In the genomic region with DNA sequence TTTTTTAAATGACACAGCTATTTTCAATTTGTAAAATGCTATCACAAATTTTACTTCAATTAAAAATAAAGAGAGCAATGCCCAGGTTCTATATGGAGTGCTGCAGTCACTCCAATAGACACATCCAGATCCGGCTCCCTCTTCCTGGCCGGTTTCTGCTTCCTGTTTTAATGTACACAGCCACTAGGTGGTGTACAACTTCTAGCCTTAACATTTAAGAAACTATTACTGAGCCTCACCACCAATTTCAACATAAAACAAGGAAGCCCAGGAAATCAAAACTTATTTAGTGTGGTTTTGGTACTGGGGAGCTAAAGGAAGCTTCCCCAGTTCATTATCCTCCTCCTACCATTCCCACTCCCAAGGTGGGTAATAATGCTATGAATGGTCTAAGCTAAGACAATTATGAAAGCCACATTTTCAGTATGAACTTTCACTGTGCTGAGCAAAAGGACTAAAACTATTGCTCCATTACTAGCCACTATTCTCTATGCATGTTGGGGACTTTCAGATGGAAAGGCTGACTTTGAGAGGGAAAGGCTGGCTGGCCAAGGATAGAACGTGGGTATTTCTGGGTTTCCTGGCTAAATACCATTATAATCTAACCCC, we compare ENCODE assay signal across 8 cellular contexts. TPM values are rescaled to one million over a fixed set of nuclear protein-coding genes. Genes with fewer than 3 reads are reported as not detected.
A peak's percentile ranks its signal among the peaks of the same experiment; 100 is the strongest.
DNase-seq lines count a peak whose midpoint lies in the region; ATAC-seq and TF ChIP-seq lines count a peak whose summit lies in the region.

No MANE protein-coding gene starts in this region.

- ATAC-seq in HG03521 (IDR thresholded peaks at IDR 0.05; ENCODE audit: unreplicated experiment) (no peak), GM19328 (IDR thresholded peaks at IDR 0.05; ENCODE audit: unreplicated experiment) (no peak)

- H3K79me2 ChIP-seq in Loucy (ENCODE audit: insufficient read depth, low read length), result no peaks in the 10 kb centered on the region

- peaks cover 18% of the 10 kb centered on the region; the same call in 1 of the 2 replicates for H3K36me3 ChIP-seq in Loucy (ENCODE audit: insufficient read depth, low read length)
- peaks cover 0 to 46% of the 10 kb centered on the region in 2 donors for H3K36me3 ChIP-seq in adrenal gland (replicated peaks in 1 of 2)
- peaks cover 52% of the 10 kb centered on the region for H3K36me3 ChIP-seq in cardiac muscle cell

- no peak for TF ChIP-seq POLR2A in adrenal gland (IDR thresholded peaks at IDR 0.05)

- H3K4me1 Mint-ChIP-seq in progenitor cell of endocrine pancreas (ENCODE audit: low read depth), result peaks cover 4% of the 10 kb centered on the region

- 11 to 19% (median 15%) methylated on average over 3 of the region's 3 CpGs for WGBS in adrenal gland, 4 donors

- peaks cover 3% of the 10 kb centered on the region for H3K9me3 Mint-ChIP-seq in progenitor cell of endocrine pancreas (ENCODE audit: low read depth)

- intact Hi-C loops in adrenal gland (cut with DNase I), result loop anchor here (5.0 to 10.0 kb wide), 3 partner anchors 90 to 223 kb away; no protein-coding TSS in a partner anchor

- no peak overlapping the region for H3K4me3 Mint-ChIP-seq in progenitor cell of endocrine pancreas (ENCODE audit: low read depth)

- H3K4me3 ChIP-seq in Loucy (ENCODE audit: low read length, poor library complexity, severe bottlenecking), result no peak overlapping the region
- no peak overlapping the region for H3K4me3 ChIP-seq in adrenal gland
- H3K4me3 ChIP-seq in cardiac muscle cell, result no peak overlapping the region

- H2AFZ ChIP-seq in Loucy (ENCODE audit: low read length), result peak overlapping the region; percentile 69

- peaks cover 43% of the 10 kb centered on the region for H3K36me3 Mint-ChIP-seq in progenitor cell of endocrine pancreas (ENCODE audit: insufficient read depth)

- TF ChIP-seq CTCF in Loucy (conservative IDR thresholded peaks at IDR 0.05; ENCODE audit: low read length) (peak; percentile 82), adrenal gland (IDR thresholded peaks at IDR 0.05) (peak; percentile 67 to 90 (median 84)), cardiac muscle cell (IDR thresholded peaks at IDR 0.05; ENCODE audit: low read depth, low read length) (peak; percentile 53), progenitor cell of endocrine pancreas (IDR thresholded peaks at IDR 0.05; ENCODE audit: unreplicated experiment) (peak; percentile 79)

- H3K4me1 ChIP-seq in Loucy (ENCODE audit: insufficient read depth, low read length, poor library complexity, severe bottlenecking), result peaks cover 8% of the 10 kb centered on the region
- H3K4me1 ChIP-seq in adrenal gland (replicated peaks in 1 of 2), result peaks cover 16 to 20% of the 10 kb centered on the region in 2 donors
- no peaks in the 10 kb centered on the region for H3K4me1 ChIP-seq in cardiac muscle cell (ENCODE audit: low read depth)

- H3K9me2 ChIP-seq in Loucy (replicated peaks; ENCODE audit: low read depth, low read length), result no peaks in the 10 kb centered on the region

- peak overlapping the region in 4 of 5 donors; percentile 48 to 75 (median 62) for H3K27ac ChIP-seq in adrenal gland
- peak overlapping the region; percentile 62 for H3K27ac ChIP-seq in cardiac muscle cell

- no peak overlapping the region for H3K27ac Mint-ChIP-seq in progenitor cell of endocrine pancreas

- H3K27me3 ChIP-seq in Loucy (ENCODE audit: insufficient read depth, low read length, poor library complexity, severe bottlenecking), result no peaks in the 10 kb centered on the region
- no peaks in the 10 kb centered on the region for H3K27me3 ChIP-seq in adrenal gland
- H3K27me3 ChIP-seq in cardiac muscle cell, result no peaks in the 10 kb centered on the region

- no peaks in the 10 kb centered on the region for H4K20me1 ChIP-seq in Loucy (ENCODE audit: insufficient read depth, low read length, poor library complexity, severe bottlenecking)

- no peaks in the 10 kb centered on the region for H3K27me3 Mint-ChIP-seq in progenitor cell of endocrine pancreas

- DNase-seq in GM03348 (ENCODE audit: low spot score) (peak; percentile 76), RKO (ENCODE audit: low spot score) (peak; percentile 85), adrenal gland (peak in 6 of 7 donors; percentile 55 to 86 (median 64)), cardiac muscle cell (ENCODE audit: low read depth in 1 of 2, low spot score in 1 of 2) (peak; percentile 76 to 88), progenitor cell of endocrine pancreas (ENCODE audit: low spot score, unreplicated experiment) (no peak)

- H3K9ac ChIP-seq in Loucy (ENCODE audit: low read depth, low read length, poor library complexity, severe bottlenecking), result no peak overlapping the region

- no peaks in the 10 kb centered on the region for H3K9me3 ChIP-seq in Loucy (ENCODE audit: insufficient read depth, low read depth, low read length)
- no peaks in the 10 kb centered on the region for H3K9me3 ChIP-seq in adrenal gland (replicated peaks in 1 of 3)
- H3K9me3 ChIP-seq in cardiac muscle cell (ENCODE audit: low read depth), result no peaks in the 10 kb centered on the region

- H3K4me2 ChIP-seq in Loucy (ENCODE audit: low read depth, low read length, poor library complexity, severe bottlenecking), result peak overlapping the region; percentile 36

- no peaks in the 10 kb centered on the region for H3F3A ChIP-seq in Loucy (ENCODE audit: low read depth)

RNA-seq across cellular contexts. Expression of gene MTMR11, which starts 25.5 kb away (rescaled TPM):
- 10 to 100 TPM; 21.6 to 70.6 (median 40.2) TPM for total RNA-seq in adrenal gland
- polyA plus RNA-seq in adrenal gland, result 10 to 100 TPM; 52.6 to 70.0 (median 60.2) TPM
- 1.0 and 1.3 TPM in 2 replicates for total RNA-seq in cardiac muscle cell
- 0.56 and 2.3 TPM in 2 replicates for polyA plus RNA-seq in cardiac muscle cell
- total RNA-seq in progenitor cell of endocrine pancreas, result 8.5 and 10.6 TPM in 2 replicates

RNA-seq across cellular contexts. Expression of gene SF3B4, which starts 34.5 kb away (rescaled TPM):
- total RNA-seq in adrenal gland (10 to 100 TPM; 10.2 to 59.3 (median 35.5) TPM), cardiac muscle cell (18.1 and 19.1 TPM in 2 replicates), progenitor cell of endocrine pancreas (67.5 and 72.8 TPM in 2 replicates)
- polyA plus RNA-seq in adrenal gland (10 to 100 TPM; 41.0 to 83.6 (median 57.5) TPM), cardiac muscle cell (74.9 and 75.8 TPM in 2 replicates)

RNA-seq across cellular contexts. Expression of gene SV2A, which starts 44.5 kb away (rescaled TPM):
- total RNA-seq in adrenal gland (10 to 100 TPM in 4 of 8 donors, 1 to 10 TPM in 4; 2.8 to 31.8 (median 9.1) TPM), cardiac muscle cell (19.2 and 21.9 TPM in 2 replicates), progenitor cell of endocrine pancreas (16.9 and 21.8 TPM in 2 replicates)
- polyA plus RNA-seq in adrenal gland (10 to 100 TPM; 11.1 to 24.1 (median 12.8) TPM), cardiac muscle cell (20.0 and 23.3 TPM in 2 replicates)

RNA-seq across cellular contexts. Expression of gene OTUD7B, which starts 48.4 kb away (rescaled TPM):
- 10 to 100 TPM; 14.4 to 45.7 (median 24.8) TPM for total RNA-seq in adrenal gland
- polyA plus RNA-seq in adrenal gland, result 10 to 100 TPM in 2 of 3 donors, 1 to 10 TPM in 1; 5.7 to 18.4 (median 10.2) TPM
- total RNA-seq in cardiac muscle cell, result 9.7 and 16.4 TPM in 2 replicates
- polyA plus RNA-seq in cardiac muscle cell, result 3.1 and 5.1 TPM in 2 replicates
- total RNA-seq in progenitor cell of endocrine pancreas, result 29.1 and 30.3 TPM in 2 replicates
